In genomic region chr1:103900005-103900404, GRCh38 we compare ENCODE assay signal across 15 cellular contexts.
"Had no signal": no experiment of that assay in that cellular context is flagged by ENCODE, and none has a peak within 500 bp of the region (broad histone marks: within the 10 kb centered on the region; RNA-seq: fewer than 3 reads in every experiment).

No MANE protein-coding gene starts in this region.

- ATAC-seq: activated CD4-positive, alpha-beta T cell treated with anti-CD3 and anti-CD28 coated beads for 36 hours; esophagus mucosa; gastroesophageal sphincter; heart right ventricle; left lung; WTC11 had no signal

- H3K9me3 ChIP-seq: gastroesophageal sphincter, left lung had no signal

- H3K4me3 ChIP-seq: gastroesophageal sphincter, heart right ventricle, left lung had no signal

- H3K36me3 ChIP-seq: gastroesophageal sphincter, heart right ventricle, left lung had no signal

- DNase-seq: activated CD4-positive, alpha-beta memory T cell treated with anti-CD3 and anti-CD28 coated beads for 36 hours; activated CD4-positive, alpha-beta T cell treated with anti-CD3 and anti-CD28 coated beads for 36 hours; activated T-cell treated with anti-CD3 and anti-CD28 coated beads for 4 hours; effector CD8-positive, alpha-beta T cell; heart right ventricle; left lung; nephron progenitor cell; nucleus accumbens; stimulated activated CD4-positive, alpha-beta T cell treated with anti-CD3 and anti-CD28 coated beads, Interleukin-12 subunit alpha, Interleukin-12 subunit beta, amount 100 ng/mL, for 4 hours; stimulated activated CD4-positive, alpha-beta T cell treated with anti-CD3 and anti-CD28 coated beads, Interleukin-1b, Interleukin-23, amount 100 ng/mL, for 48 hours; stimulated activated CD8-positive, alpha-beta memory T cell treated with anti-CD3 and anti-CD28 coated beads, Interleukin-4, amount 100 ng/mL, for 48 hours; stimulated activated naive CD4-positive, alpha-beta T cell had no signal

- H3K4me1 ChIP-seq: gastroesophageal sphincter, heart right ventricle, left lung had no signal

- H3K27ac ChIP-seq: gastroesophageal sphincter, heart right ventricle, left lung had no signal

- H3K27me3 ChIP-seq: gastroesophageal sphincter, heart right ventricle, left lung had no signal
